9 cellular contexts compared by ENCODE assay signal in the genomic region with DNA sequence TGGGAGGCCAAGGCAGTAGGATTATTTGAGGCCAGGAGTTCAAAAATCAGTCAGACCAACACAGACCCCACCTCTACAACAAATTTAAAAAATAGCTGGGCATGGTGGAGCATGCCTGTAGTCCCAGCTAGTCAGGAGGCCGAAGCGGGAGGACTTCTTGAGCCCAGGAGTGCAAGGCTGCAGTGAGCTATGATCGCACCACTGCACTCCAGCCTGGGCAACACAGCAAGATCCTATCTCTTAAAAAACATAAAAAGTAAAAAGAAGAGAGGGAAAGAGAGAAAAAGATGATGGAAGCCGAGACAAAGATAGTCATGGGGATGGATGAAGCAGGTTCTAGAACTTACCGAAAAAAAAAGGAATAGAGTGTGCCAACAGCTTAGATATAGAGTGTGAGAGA. TPM values are rescaled to one million over a fixed set of nuclear protein-coding genes. Genes with fewer than 3 reads are reported as not detected.
"Had no signal": no experiment of that assay in that cellular context is flagged by ENCODE, and none has a peak within 500 bp of the region (broad histone marks: within the 10 kb centered on the region; RNA-seq: fewer than 3 reads in every experiment).

No MANE protein-coding gene starts in this region.

- H3K4me2 ChIP-seq: GM23338 had no signal

- H3K4me3 ChIP-seq: GM23338, HAP-1 had no signal

- DNase-seq: H7, HFFc6, KG1 had no signal

- H3K9me3 ChIP-seq: HAP-1 had no signal

- H3K4me3 Mint-ChIP-seq: GM23338, HFFc6, IgD-negative memory B cell had no signal

- ATAC-seq: GM23338, HCT116 had no signal

- H3K36me3 ChIP-seq: HAP-1 had no signal

- H3K9me3 Mint-ChIP-seq: GM23338, HFFc6, IgD-negative memory B cell had no signal

- H2AFZ ChIP-seq: GM23338 had no signal

- H3K27ac Mint-ChIP-seq: GM23338, HFFc6, IgD-negative memory B cell had no signal

- FAIRE-seq: HTR-8/SVneo had no signal

RNA-seq across cellular contexts. Expression of a gene that starts 55.5 kb away (rescaled TPM):
- total RNA-seq: H4 had no signal
